In genomic region chr11:131198161-131198560, GRCh38 we compare ENCODE assay signal across 25 cellular contexts.
A peak's percentile ranks its signal among the peaks of the same experiment; 100 is the strongest.
DNase-seq lines count a peak whose midpoint lies in the region; ATAC-seq, FAIRE-seq and TF ChIP-seq lines count a peak whose summit lies in the region.
"Had no signal": no experiment of that assay in that cellular context is flagged by ENCODE, and none has a peak within 500 bp of the region (broad histone marks: within the 10 kb centered on the region; RNA-seq: fewer than 3 reads in every experiment).

No MANE protein-coding gene starts in this region.

- H2AFZ ChIP-seq in IMR-90 (replicated peaks; ENCODE audit: low read length, poor library complexity) = peak overlapping the region; percentile 9
- no peak overlapping the region for H2AFZ ChIP-seq in H1 (ENCODE audit: low read length)

- peak overlapping the region; percentile 63 for H3K27ac Mint-ChIP-seq in progenitor cell of endocrine pancreas
- H3K27ac Mint-ChIP-seq in activated CD4-positive, alpha-beta T cell treated with anti-CD3 and anti-CD28 coated beads for 36 hours = no peak overlapping the region
- H3K27ac Mint-ChIP-seq: CD14-positive monocyte; CD4-positive, alpha-beta memory T cell had no signal

- no peak overlapping the region for H2AK9ac ChIP-seq in IMR-90 (replicated peaks; ENCODE audit: low read depth, low read length, poor library complexity)

- POLR2A ChIA-PET in IMR-90 (lab: Charles Lee; ENCODE audit: unreplicated experiment) = no interaction called here
- POLR2A ChIA-PET in H1 (lab: Charles Lee; ENCODE audit: partially characterized antibody) = no interaction called here
- POLR2A ChIA-PET in activated CD4-positive, alpha-beta T cell treated with anti-CD3 and anti-CD28 coated beads for 36 hours (lab: Charles Lee) = no interaction called here

- no peak for DNase-seq in IMR-90
- peak; percentile 69 for DNase-seq in NCI-H526 treated with DMSO at 0.1 percent for 48 hours (lab: John Stamatoyannopoulos, UW)
- DNase-seq in H1 (ENCODE audit: low read depth in 1 of 2, low spot score in 2 of 2) = no peak
- no peak for DNase-seq in progenitor cell of endocrine pancreas (ENCODE audit: low spot score, unreplicated experiment)
- no peak for DNase-seq in vagina (ENCODE audit: extremely low spot score in 2 of 2)
- no peak for DNase-seq in islet precursor cell
- no peak for DNase-seq in activated CD4-positive, alpha-beta T cell treated with anti-CD3 and anti-CD28 coated beads for 36 hours
- no peak for DNase-seq in aorta
- DNase-seq: 8988T; ACHN; AML-193; BE2C; Calu3; CD4-positive, alpha-beta memory T cell; COR-L47; DMS53; DND-41; GOT3; H7 had no signal

- H4K20me1 ChIP-seq in IMR-90 (ENCODE audit: insufficient read depth, low read length) = no peaks in the 10 kb centered on the region
- no peaks in the 10 kb centered on the region for H4K20me1 ChIP-seq in H1 (replicated peaks in 1 of 2; ENCODE audit: control insufficient read depth in 1 of 2, insufficient read depth in 2 of 2, low read length in 2 of 2)
- H4K20me1 ChIP-seq: BLaER1 treated with 17β-estradiol and CSF1 and Interleukin-3, amounts not matched to agents 10 nM and 100 nM had no signal

- H2BK120ac ChIP-seq in IMR-90 (ENCODE audit: low read depth, low read length) (no peak overlapping the region), H1 (replicated peaks; ENCODE audit: low read depth, low read length) (no peak overlapping the region)

- H3K9me3 ChIP-seq in IMR-90 (ENCODE audit: control insufficient read depth, insufficient read depth, low read length) (no peaks in the 10 kb centered on the region), H1 (ENCODE audit: insufficient read depth in 2 of 2, low read depth in 1 of 2, low read length in 1 of 2) (no peaks in the 10 kb centered on the region), vagina (no peaks in the 10 kb centered on the region), aorta (ENCODE audit: control insufficient read depth, low read length) (no peaks in the 10 kb centered on the region)
- H3K9me3 ChIP-seq: A549; BE2C; BLaER1 treated with 17β-estradiol and CSF1 and Interleukin-3, amounts not matched to agents 10 nM and 100 nM had no signal

- no peak overlapping the region for H3K27ac ChIP-seq in IMR-90 (ENCODE audit: insufficient read depth, low read length)
- H3K27ac ChIP-seq in H1 (ENCODE audit: low read depth, low read length) = no peak overlapping the region
- H3K27ac ChIP-seq in vagina = no peak overlapping the region
- no peak overlapping the region for H3K27ac ChIP-seq in aorta (ENCODE audit: low read depth in 1 of 2, low read length in 2 of 2)
- H3K27ac ChIP-seq: A549; BLaER1 treated with 17β-estradiol and CSF1 and Interleukin-3, amounts not matched to agents 10 nM and 100 nM had no signal

- WGBS in IMR-90 (ENCODE audit: extremely low coverage in 2 of 2, insufficient read length in 1 of 2), 2 experiments = 62% methylated on average over 5 of the region's 7 CpGs; no CpG with 5 or more reads in 1 of the 2 experiments
- WGBS in H1 (ENCODE audit: extremely low coverage in 1 of 2, insufficient coverage in 1 of 2, insufficient read length in 1 of 2, insufficient replicate concordance in 2 of 2, low coverage in 1 of 2, low lambda C conversion rate in 2 of 2, missing lambda C conversion rate in 1 of 2), 2 experiments = 78% methylated on average over 7 of the region's 7 CpGs; no CpG with 5 or more reads in 1 of the 2 experiments
- WGBS in aorta, 2 donors = 62 to 86% methylated on average over 7 of the region's 7 CpGs

- BruUV-seq in IMR-90 (replicated peaks; lab: Mats Ljungman, UMichigan) = no TSS peak

- no peaks in the 10 kb centered on the region for H3K79me2 ChIP-seq in H1 (ENCODE audit: control insufficient read depth in 1 of 2, insufficient read depth in 2 of 2, low read length in 2 of 2)

- intact Hi-C loops in IMR-90 (cut with micrococcal nuclease) = no loop called here
- intact Hi-C loops in vagina (cut with DNase I) = no loop called here
- intact Hi-C loops in activated CD4-positive, alpha-beta T cell treated with anti-CD3 and anti-CD28 coated beads for 36 hours (cut with DNase I, micrococcal nuclease) = no loop called here
- intact Hi-C loops in aorta (cut with DNase I) = no loop called here

- peaks cover 28% of the 10 kb centered on the region for H3K27me3 Mint-ChIP-seq in progenitor cell of endocrine pancreas
- H3K27me3 Mint-ChIP-seq in activated CD4-positive, alpha-beta T cell treated with anti-CD3 and anti-CD28 coated beads for 36 hours = no peaks in the 10 kb centered on the region
- H3K27me3 Mint-ChIP-seq: CD4-positive, alpha-beta memory T cell had no signal

- H4K8ac ChIP-seq in IMR-90 (ENCODE audit: low read depth in 2 of 2, low read length in 2 of 2) (no peak overlapping the region), H1 (ENCODE audit: extremely low read depth, insufficient read depth, low read length) (no peak overlapping the region)

- H2BK5ac ChIP-seq in IMR-90 (ENCODE audit: low read depth, low read length, poor library complexity, severe bottlenecking) = no peak overlapping the region
- H2BK5ac ChIP-seq in H1 (ENCODE audit: low read depth, low read length) = no peak overlapping the region

- H3K36me3 ChIP-seq in IMR-90 (ENCODE audit: control insufficient read depth, insufficient read depth, low read length) (no peaks in the 10 kb centered on the region), H1 (ENCODE audit: control insufficient read depth in 2 of 4, insufficient read depth in 4 of 4, low read length in 3 of 4) (no peaks in the 10 kb centered on the region), vagina (no peaks in the 10 kb centered on the region), aorta (ENCODE audit: control insufficient read depth in 1 of 2, insufficient read depth in 2 of 2, low read length in 1 of 2) (no peaks in the 10 kb centered on the region)
- H3K36me3 ChIP-seq: BE2C; BLaER1 treated with 17β-estradiol and CSF1 and Interleukin-3, amounts not matched to agents 10 nM and 100 nM had no signal

- TF ChIP-seq CTCF in IMR-90 (conservative IDR thresholded peaks at IDR 0.05; ENCODE audit: low read depth, low read length) (no peak), H1 (IDR thresholded peaks at IDR 0.05; ENCODE audit: control extremely low read depth in 1 of 3, insufficient read depth in 1 of 3, low read depth in 1 of 3, low read length in 3 of 3) (no peak), progenitor cell of endocrine pancreas (IDR thresholded peaks at IDR 0.05; ENCODE audit: unreplicated experiment) (no peak), vagina (IDR thresholded peaks at IDR 0.05) (no peak)

- H4K91ac ChIP-seq in IMR-90 (ENCODE audit: insufficient read depth, low read depth, low read length) (no peak overlapping the region), H1 (replicated peaks; ENCODE audit: insufficient read length, low read length) (peak overlapping the region; percentile 7)

- TF ChIP-seq RAD21 in IMR-90 (IDR thresholded peaks at IDR 0.05; ENCODE audit: low read length) = no peak
- no peak for TF ChIP-seq RAD21 in H1 (IDR thresholded peaks at IDR 0.05 in 1 of 2, conservative IDR thresholded peaks at IDR 0.05 in 1 of 2; ENCODE audit: low read depth in 2 of 2, low read length in 2 of 2)

- H3K4me1 ChIP-seq in IMR-90 (ENCODE audit: control insufficient read depth, insufficient read depth, low read length) (0 out of 2 replicates have a peak, but pooled peaks cover 2% of the 10 kb centered on the region), H1 (replicated peaks in 1 of 4; ENCODE audit: control insufficient read depth in 3 of 4, insufficient read depth in 4 of 4, low read length in 3 of 4) (no peaks in the 10 kb centered on the region; a peak in 1 of 7 replicates), vagina (peaks cover 14% of the 10 kb centered on the region), aorta (ENCODE audit: control insufficient read depth in 1 of 2, insufficient read depth in 2 of 2, low read length in 2 of 2) (no peaks in the 10 kb centered on the region)
- H3K4me1 ChIP-seq: A549, BE2C had no signal

- H2BK15ac ChIP-seq in IMR-90 (ENCODE audit: low read depth, low read length) = no peak overlapping the region
- H2BK15ac ChIP-seq in H1 (ENCODE audit: low read length) = peak overlapping the region; percentile 63; the same call in 1 of the 2 replicates

- H3K23me2 ChIP-seq in H1 (ENCODE audit: low read depth, low read length) = no peaks in the 10 kb centered on the region

- H3K79me1 ChIP-seq in IMR-90 (ENCODE audit: low read depth in 1 of 2, low read length in 2 of 2) = no peaks in the 10 kb centered on the region
- H3K79me1 ChIP-seq in H1 (ENCODE audit: low read depth, low read length) = no peaks in the 10 kb centered on the region

- no peaks in the 10 kb centered on the region for H3K36me3 Mint-ChIP-seq in progenitor cell of endocrine pancreas (ENCODE audit: insufficient read depth)
- H3K36me3 Mint-ChIP-seq in activated CD4-positive, alpha-beta T cell treated with anti-CD3 and anti-CD28 coated beads for 36 hours (ENCODE audit: low read depth) = no peaks in the 10 kb centered on the region
- H3K36me3 Mint-ChIP-seq: CD14-positive monocyte; CD4-positive, alpha-beta memory T cell had no signal

- dilution Hi-C loops in IMR-90 (cut with HindIII; ENCODE audit: low sequenced_read_pairs, unreplicated experiment) = no loop called here

- H2BK20ac ChIP-seq in IMR-90 (ENCODE audit: low read depth, low read length) (no peak overlapping the region), H1 (ENCODE audit: low read length) (0 out of 2 replicates have a peak overlapping the region, but pooled peaks have one; percentile 27)

- H3K4me1 Mint-ChIP-seq in progenitor cell of endocrine pancreas (ENCODE audit: low read depth) = no peaks in the 10 kb centered on the region
- H3K4me1 Mint-ChIP-seq in activated CD4-positive, alpha-beta T cell treated with anti-CD3 and anti-CD28 coated beads for 36 hours = no peaks in the 10 kb centered on the region
- H3K4me1 Mint-ChIP-seq: CD14-positive monocyte; CD4-positive, alpha-beta memory T cell had no signal

- ATAC-seq in IMR-90 (ENCODE audit: low read depth) = no peak
- ATAC-seq in activated CD4-positive, alpha-beta T cell treated with anti-CD3 and anti-CD28 coated beads for 36 hours = no peak
- no peak for ATAC-seq in aorta (ENCODE audit: low FRiP score)
- ATAC-seq: A549, HCT116 had no signal

- peaks cover 45% of the 10 kb centered on the region for H3K27me3 ChIP-seq in IMR-90 (ENCODE audit: control insufficient read depth, insufficient read depth, low read length)
- H3K27me3 ChIP-seq in H1 (replicated peaks in 1 of 4; ENCODE audit: control insufficient read depth in 3 of 4, extremely low read depth in 1 of 4, insufficient read depth in 3 of 4, low read length in 3 of 4) = peaks cover 0 to 2% (median 0%) of the 10 kb centered on the region in 4 experiments; a peak in 1 of 7 replicates
- no peaks in the 10 kb centered on the region for H3K27me3 ChIP-seq in vagina
- H3K27me3 ChIP-seq in aorta (ENCODE audit: control insufficient read depth in 1 of 2, insufficient read depth in 2 of 2, low read length in 1 of 2) = no peaks in the 10 kb centered on the region
- H3K27me3 ChIP-seq: BE2C; BLaER1 treated with 17β-estradiol and CSF1 and Interleukin-3, amounts not matched to agents 10 nM and 100 nM had no signal

- H3K23ac ChIP-seq in IMR-90 (ENCODE audit: low read depth, low read length) (no peak overlapping the region), H1 (ENCODE audit: insufficient read length) (no peak overlapping the region)

- no peak for FAIRE-seq in H1 (lab: Jason Lieb, UNC)
- FAIRE-seq: A549, G401.6, GM12892 had no signal

- H3K9me1 ChIP-seq in IMR-90 (ENCODE audit: insufficient read depth, low read length) = no peaks in the 10 kb centered on the region

- no peak overlapping the region for H3K4ac ChIP-seq in IMR-90 (ENCODE audit: low read depth, low read length)
- no peak overlapping the region for H3K4ac ChIP-seq in H1 (replicated peaks; ENCODE audit: insufficient read length, low read depth, low read length)

- no peak overlapping the region for H3K56ac ChIP-seq in IMR-90 (ENCODE audit: extremely low read depth, insufficient read depth, low read length)
- H3K56ac ChIP-seq in H1 (replicated peaks; ENCODE audit: insufficient read length, low read depth, low read length) = no peak overlapping the region

- no peak for TF ChIP-seq EP300 in H1 (IDR thresholded peaks at IDR 0.05; ENCODE audit: borderline replicate concordance in 1 of 2, low read depth in 2 of 2, low read length in 2 of 2)

- H4K5ac ChIP-seq in IMR-90 (ENCODE audit: low read depth, low read length) = no peak overlapping the region
- H4K5ac ChIP-seq in H1 (ENCODE audit: insufficient read length, low read depth, low read length) = no peak overlapping the region

- CTCF ChIA-PET in IMR-90 (lab: Yijun Ruan, JAX) = interaction anchor here (0.8 kb wide), 1 partner anchor 133 kb away, joined by 3 read pairs; no protein-coding TSS in a partner anchor
- CTCF ChIA-PET in H1 (lab: Charles Lee; ENCODE audit: partially characterized antibody) = interaction anchor here (0.6 to 0.7 kb wide), 2 partner anchors 49 to 139 kb away, joined by 3 to 4 read pairs; no protein-coding TSS in a partner anchor
- CTCF ChIA-PET in activated CD4-positive, alpha-beta T cell treated with anti-CD3 and anti-CD28 coated beads for 36 hours (lab: Charles Lee) = no interaction called here

- in situ Hi-C loops in IMR-90 (cut with MboI; ENCODE audit: low sequenced_read_pairs) = no loop called here

- no peak overlapping the region for H2AK5ac ChIP-seq in IMR-90 (ENCODE audit: low read depth, low read length)
- H2AK5ac ChIP-seq in H1 (ENCODE audit: low read depth, low read length) = no peak overlapping the region

- H3K4me3 ChIP-seq in IMR-90 (ENCODE audit: insufficient read depth, low read depth, low read length) (no peak overlapping the region), H1 (ENCODE audit: extremely low read depth in 1 of 4, insufficient read depth in 2 of 4, low read depth in 3 of 4, low read length in 4 of 4) (no peak overlapping the region), vagina (no peak overlapping the region), aorta (ENCODE audit: low read length in 2 of 2) (no peak overlapping the region)
- H3K4me3 ChIP-seq: A549; BLaER1 treated with 17β-estradiol and CSF1 and Interleukin-3, amounts not matched to agents 10 nM and 100 nM had no signal

- no peak overlapping the region for H3K14ac ChIP-seq in IMR-90 (replicated peaks; ENCODE audit: low read depth, low read length)
- no peak overlapping the region for H3K14ac ChIP-seq in H1 (ENCODE audit: insufficient read length)

- TF ChIP-seq POLR2A in IMR-90 (IDR thresholded peaks at IDR 0.05; ENCODE audit: low read depth, low read length) (no peak), H1 (IDR thresholded peaks at IDR 0.05; ENCODE audit: control extremely low read depth in 1 of 2, low read depth in 2 of 2, low read length in 2 of 2) (no peak), vagina (IDR thresholded peaks at IDR 0.05) (no peak)

- H3K4me2 ChIP-seq in IMR-90 (ENCODE audit: low read depth, low read length) (no peak overlapping the region), H1 (ENCODE audit: insufficient read depth in 1 of 2, low read depth in 2 of 2, low read length in 2 of 2) (no peak overlapping the region)
- H3K4me2 ChIP-seq: A549 had no signal

- H3K4me3 Mint-ChIP-seq in progenitor cell of endocrine pancreas (ENCODE audit: low read depth) = no peak overlapping the region
- no peak overlapping the region for H3K4me3 Mint-ChIP-seq in activated CD4-positive, alpha-beta T cell treated with anti-CD3 and anti-CD28 coated beads for 36 hours
- H3K4me3 Mint-ChIP-seq: CD14-positive monocyte; CD4-positive, alpha-beta memory T cell had no signal

- no peak overlapping the region for H3K18ac ChIP-seq in IMR-90 (ENCODE audit: low read depth, low read length)
- H3K18ac ChIP-seq in H1 (ENCODE audit: extremely low read depth, low read length) = no peak overlapping the region

- H2BK12ac ChIP-seq in H1 (ENCODE audit: low read depth, low read length) = no peak overlapping the region; the same call in 1 of the 2 replicates

- no peak overlapping the region for H3K9ac ChIP-seq in IMR-90 (ENCODE audit: low read depth, low read length)
- no peak overlapping the region; a peak in 1 of 7 replicates for H3K9ac ChIP-seq in H1 (replicated peaks in 1 of 4; ENCODE audit: extremely low read depth in 1 of 4, low read depth in 3 of 4, low read length in 3 of 4)
- H3K9ac ChIP-seq: BLaER1 treated with 17β-estradiol and CSF1 and Interleukin-3, amounts not matched to agents 10 nM and 100 nM had no signal

- no peaks in the 10 kb centered on the region for H3K9me3 Mint-ChIP-seq in progenitor cell of endocrine pancreas (ENCODE audit: low read depth)
- no peaks in the 10 kb centered on the region for H3K9me3 Mint-ChIP-seq in activated CD4-positive, alpha-beta T cell treated with anti-CD3 and anti-CD28 coated beads for 36 hours (ENCODE audit: low read depth)
